In genomic region chr7:111092406-111093160, GRCh38 we compare ENCODE assay signal across 8 cellular contexts. TPM values are rescaled to one million over a fixed set of nuclear protein-coding genes. Genes with fewer than 3 reads are reported as not detected.
DNase-seq lines count a peak whose midpoint lies in the region; ATAC-seq and TF ChIP-seq lines count a peak whose summit lies in the region.

No MANE protein-coding gene starts in this region.

- H3K4me3 Mint-ChIP-seq in type B pancreatic cell: peak overlapping the region; percentile 88

- H3K27ac ChIP-seq in heart right ventricle: peak overlapping the region in 1 of 10 donors; percentile 13
- H3K27ac ChIP-seq in HUES64 (ENCODE audit: low read depth, low read length): peak overlapping the region; percentile 21; the same call in 1 of the 2 replicates
- no peak overlapping the region for H3K27ac ChIP-seq in WERI-Rb-1

- ATAC-seq in heart right ventricle (no peak), left cardiac atrium (no peak)

- peaks cover 3% of the 10 kb centered on the region for H3K36me3 Mint-ChIP-seq in type B pancreatic cell

- H3K9me3 ChIP-seq in heart right ventricle (no peaks in the 10 kb centered on the region), HUES64 (ENCODE audit: insufficient read depth, low read depth, low read length) (no peaks in the 10 kb centered on the region), WERI-Rb-1 (ENCODE audit: severe bottlenecking) (no peaks in the 10 kb centered on the region)

- H3K4me3 ChIP-seq in heart right ventricle (peak overlapping the region in 8 of 10 donors; percentile 44 to 59 (median 52)), HUES64 (ENCODE audit: low read length) (peak overlapping the region; percentile 48; the same call in 1 of the 2 replicates), choroid plexus epithelial cell (ENCODE audit: low read depth, low read length) (peak overlapping the region; percentile 65), WERI-Rb-1 (ENCODE audit: low read depth, low read length) (no peak overlapping the region)

- H3K27ac Mint-ChIP-seq in type B pancreatic cell: no peak overlapping the region

- H3K4me1 Mint-ChIP-seq in type B pancreatic cell (ENCODE audit: unreplicated experiment): peaks cover 37% of the 10 kb centered on the region

- WGBS in heart right ventricle, 2 donors: 40 to 44% methylated on average over 2 of the region's 2 CpGs
- 83% methylated on average over 2 of the region's 2 CpGs for WGBS in HUES64

- peak overlapping the region; percentile 21; the same call in 1 of the 2 replicates for H3K9ac ChIP-seq in HUES64 (ENCODE audit: low read depth, low read length)

- TF ChIP-seq CTCF in heart right ventricle (IDR thresholded peaks at IDR 0.05) (no peak), choroid plexus epithelial cell (conservative IDR thresholded peaks at IDR 0.05; ENCODE audit: low read depth, low read length) (no peak), type B pancreatic cell (conservative IDR thresholded peaks at IDR 0.05) (no peak), WERI-Rb-1 (IDR thresholded peaks at IDR 0.05; ENCODE audit: low read depth, low read length) (no peak)

- intact Hi-C loops in heart right ventricle (cut with DNase I): loop anchor here (5.0 to 10.0 kb wide), 13 partner anchors 58 to 1248 kb away; partner anchors contain the start of gene IMMP2L (in 1 of the 10)
- intact Hi-C loops in left cardiac atrium (cut with DNase I): loop anchor here (10.0 kb wide), 4 partner anchors 108 to 1248 kb away; no protein-coding TSS in a partner anchor

- H3K36me3 ChIP-seq in heart right ventricle (no peaks in the 10 kb centered on the region), HUES64 (ENCODE audit: insufficient read depth, low read length) (no peaks in the 10 kb centered on the region), WERI-Rb-1 (no peaks in the 10 kb centered on the region)

- no peaks in the 10 kb centered on the region for H3K27me3 ChIP-seq in heart right ventricle
- no peaks in the 10 kb centered on the region for H3K27me3 ChIP-seq in HUES64 (ENCODE audit: insufficient read depth, low read length)
- no peaks in the 10 kb centered on the region for H3K27me3 ChIP-seq in WERI-Rb-1 (ENCODE audit: insufficient read depth, low read depth, severe bottlenecking)

- H3K27me3 Mint-ChIP-seq in type B pancreatic cell: no peaks in the 10 kb centered on the region

- H3K9me3 Mint-ChIP-seq in type B pancreatic cell: no peaks in the 10 kb centered on the region

- H3K4me1 ChIP-seq in heart right ventricle (peaks cover 0 to 31% (median 13%) of the 10 kb centered on the region in 9 donors), HUES64 (ENCODE audit: insufficient read depth, low read length) (peaks cover 71% of the 10 kb centered on the region)

- no peak for DNase-seq in heart right ventricle
- no peak for DNase-seq in left cardiac atrium
- no peak for DNase-seq in choroid plexus epithelial cell (ENCODE audit: low read depth)
- no peak for DNase-seq in type B pancreatic cell (ENCODE audit: extremely low spot score, unreplicated experiment)
- no peak for DNase-seq in WERI-Rb-1
- DNase-seq in NCI-H2196 (lab: John Stamatoyannopoulos, UW; ENCODE audit: unreplicated experiment): no peak
- no peak for DNase-seq in GM19240 (ENCODE audit: insufficient read length, low spot score)

RNA-seq across cellular contexts. Expression of gene LRRN3, which starts 1.7 kb away (rescaled TPM):
- total RNA-seq in heart right ventricle (10 to 100 TPM in 1 of 10 donors, 1 to 10 TPM in 5, under 1 TPM in 4; 0.30 to 16.4 (median 1.8) TPM), left cardiac atrium (10 to 100 TPM in 1 of 2 donors, 1 to 10 TPM in 1; 9.9 to 49.9 TPM), type B pancreatic cell (ENCODE audit: low replicate concordance) (4.9 and 12.9 TPM in 2 replicates)
- 1 to 10 TPM; 1.2 to 5.3 TPM for polyA plus RNA-seq in heart right ventricle
- 7.3 TPM for polyA plus RNA-seq in HUES64 (2013, experiment 1 of 2)
- polyA plus RNA-seq in HUES64 (2013, experiment 2 of 2): 9.2 TPM
